Comparison of ENCODE assay signal across 2 cellular contexts in genomic region chr1:8572106-8572505, GRCh38.
A peak's percentile ranks its signal among the peaks of the same experiment; 100 is the strongest.
TF ChIP-seq lines count a peak whose summit lies in the region.

No MANE protein-coding gene starts in this region.

TF ChIP-seq in SK-N-SH treated with all-trans-retinoic acid at 6 μM for 48 hours, 23 proteins besides CTCF, POLR2A, EP300 and RAD21:
- no peak for TF ChIP-seq CSRNP3 (CRISPR knock-in tag; IDR thresholded peaks at IDR 0.05)
- TF ChIP-seq PATZ1 (CRISPR knock-in tag; IDR thresholded peaks at IDR 0.05; ENCODE audit: borderline replicate concordance), result no peak
- no peak for TF ChIP-seq TSHZ2 (CRISPR knock-in tag; IDR thresholded peaks at IDR 0.05)
- no peak for TF ChIP-seq TCF4 (CRISPR knock-in tag; IDR thresholded peaks at IDR 0.05; ENCODE audit: borderline replicate concordance)
- TF ChIP-seq RARB (CRISPR knock-in tag; IDR thresholded peaks at IDR 0.05), result no peak
TF ChIP-seq in SK-N-SH treated with all-trans-retinoic acid at 6 μM for 48 hours: peak in this region for 0.

TF ChIP-seq in K562, 482 proteins besides CTCF, POLR2A, EP300 and RAD21 (continued from another document):
- TF ChIP-seq ZNF592 (IDR thresholded peaks at IDR 0.05) (0 out of 2 replicates have a peak, but pooled peaks have one; percentile 14), ZBTB12 (CRISPR knock-in tag; IDR thresholded peaks at IDR 0.05) (no peak), SMARCC2 (IDR thresholded peaks at IDR 0.05; ENCODE audit: low read depth) (no peak), CEBPG (CRISPR knock-in tag; IDR thresholded peaks at IDR 0.05) (no peak), CEBPG (tag; conservative IDR thresholded peaks at IDR 0.05 in 1 of 2, IDR thresholded peaks at IDR 0.05 in 1 of 2) (peak in 1 of 2 experiments; percentile 46; a peak in 1 of 4 replicates), MNT (conservative IDR thresholded peaks at IDR 0.05) (0 out of 4 replicates have a peak, but pooled peaks of 1 of the 2 experiments have one; percentile 8), HMGXB4 (CRISPR knock-in tag; IDR thresholded peaks at IDR 0.05) (no peak), NFIC (IDR thresholded peaks at IDR 0.05) (0 out of 2 replicates have a peak, but pooled peaks have one; percentile 4), HDAC3 (IDR thresholded peaks at IDR 0.05; ENCODE audit: borderline replicate concordance, partially characterized antibody) (no peak), ZBTB11 (CRISPR knock-in tag; IDR thresholded peaks at IDR 0.05) (no peak), NFYB (IDR thresholded peaks at IDR 0.05; ENCODE audit: extremely low read depth, insufficient read length) (no peak), CBX3 (IDR thresholded peaks at IDR 0.05; ENCODE audit: borderline replicate concordance in 1 of 2, low read length in 2 of 2) (no peak), ZBTB2 (IDR thresholded peaks at IDR 0.05) (no peak)
- TF ChIP-seq, protein P1, sequence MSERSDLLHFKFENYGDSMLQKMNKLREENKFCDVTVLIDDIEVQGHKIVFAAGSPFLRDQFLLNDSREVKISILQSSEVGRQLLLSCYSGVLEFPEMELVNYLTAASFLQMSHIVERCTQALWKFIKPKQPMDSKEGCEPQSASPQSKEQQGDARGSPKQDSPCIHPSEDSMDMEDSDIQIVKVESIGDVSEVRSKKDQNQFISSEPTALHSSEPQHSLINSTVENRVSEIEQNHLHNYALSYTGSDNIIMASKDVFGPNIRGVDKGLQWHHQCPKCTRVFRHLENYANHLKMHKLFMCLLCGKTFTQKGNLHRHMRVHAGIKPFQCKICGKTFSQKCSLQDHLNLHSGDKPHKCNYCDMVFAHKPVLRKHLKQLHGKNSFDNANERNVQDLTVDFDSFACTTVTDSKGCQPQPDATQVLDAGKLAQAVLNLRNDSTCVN (CRISPR knock-in tag; IDR thresholded peaks at IDR 0.05), result no peak
